25 cellular contexts compared by ENCODE assay signal in the genomic region with DNA sequence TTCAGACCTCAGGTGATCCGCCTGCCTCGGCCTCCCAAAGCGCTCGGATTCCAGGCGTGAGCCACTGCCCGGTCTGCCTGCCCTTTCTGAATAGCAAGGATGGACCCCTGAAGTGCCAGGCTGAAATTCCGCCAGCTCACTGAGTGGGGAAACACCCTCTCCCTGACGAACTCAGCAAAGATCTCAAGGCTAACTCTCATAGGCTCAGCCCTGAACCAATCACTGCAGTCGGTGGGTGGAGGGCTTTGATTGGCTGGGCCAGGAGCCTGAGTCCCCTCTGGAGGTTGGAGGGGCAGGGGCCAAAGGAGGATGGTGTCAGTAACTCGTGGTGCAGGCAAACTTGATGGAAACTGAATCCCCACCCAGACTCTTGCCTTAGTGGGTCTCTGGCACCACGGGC. TPM values are rescaled to one million over a fixed set of nuclear protein-coding genes. Genes with fewer than 3 reads are reported as not detected.
DNase-seq lines count a peak whose midpoint lies in the region; ATAC-seq, FAIRE-seq and TF ChIP-seq lines count a peak whose summit lies in the region.
"Had no signal": no experiment of that assay in that cellular context is flagged by ENCODE, and none has a peak within 500 bp of the region (broad histone marks: within the 10 kb centered on the region; RNA-seq: fewer than 3 reads in every experiment).

No MANE protein-coding gene starts in this region.

- TF ChIP-seq EP300 in SK-N-SH (IDR thresholded peaks at IDR 0.05; ENCODE audit: borderline replicate concordance in 1 of 2, low read depth in 1 of 2, low read length in 1 of 2) (no peak), K562 (IDR thresholded peaks at IDR 0.05; ENCODE audit: low read length) (no peak)

- peak; percentile 49 for FAIRE-seq in K562 (lab: Jason Lieb, UNC)
- FAIRE-seq: GM12892 had no signal

- H3K27ac ChIP-seq in SK-N-SH (ENCODE audit: low read depth in 2 of 2, low read length in 1 of 2) = no peak overlapping the region
- no peak overlapping the region for H3K27ac ChIP-seq in K562 (ENCODE audit: extremely low read depth, low read depth, low read length)
- H3K27ac ChIP-seq in osteoblast (ENCODE audit: low read depth, low read length) = no peak overlapping the region
- H3K27ac ChIP-seq: C4-2B had no signal

- no peak for TF ChIP-seq POLR2A in K562 (conservative IDR thresholded peaks at IDR 0.05)

- H3K9me1 ChIP-seq in K562 (ENCODE audit: control insufficient read depth, insufficient read depth, low read length) = peaks cover under 1% of the 10 kb centered on the region

- no TSS peak for BruUV-seq in K562 (replicated peaks; lab: Mats Ljungman, UMichigan)

- DNase-seq in SK-N-SH (peak; percentile 51), K562 (ENCODE audit: extremely low read depth in 1 of 4, low spot score in 3 of 4) (peak; percentile 25 to 74 (median 65)), osteoblast (ENCODE audit: insufficient read length, low spot score, missing footprints) (peak; percentile 73), islet precursor cell (no peak), putamen (ENCODE audit: low spot score) (no peak)
- peak; percentile 25 for DNase-seq in Jurkat, Clone E6-1 (ENCODE audit: low read depth, low spot score)
- DNase-seq: activated CD4-positive, alpha-beta T cell treated with anti-CD3 and anti-CD28 coated beads, Interleukin-2, amount 50 U/mL, for 4 hours; activated CD8-positive, alpha-beta memory T cell treated with anti-CD3 and anti-CD28 coated beads, Interleukin-2, amount 50 U/mL, for 48 hours; activated naive CD8-positive, alpha-beta T cell treated with anti-CD3 and anti-CD28 coated beads, Interleukin-2, amount 10 ng/mL, durations not matched to agents 7 days and 5 days; DMS153; effector CD8-positive, alpha-beta T cell; MV-4-11; naive thymus-derived CD8-positive, alpha-beta T cell; NCI-H2081; NCI-H446 treated with DMSO at 0.1 percent for 48 hours; T-cell had no signal

- H4K20me1 ChIP-seq in SK-N-SH (ENCODE audit: insufficient read depth) (no peaks in the 10 kb centered on the region), K562 (replicated peaks; ENCODE audit: control insufficient read depth, insufficient read depth, low read length) (0 out of 2 replicates have a peak, but pooled peaks cover 5% of the 10 kb centered on the region), osteoblast (ENCODE audit: insufficient read depth, low read length) (no peaks in the 10 kb centered on the region)

- no peaks in the 10 kb centered on the region for H3K79me2 ChIP-seq in SK-N-SH (ENCODE audit: insufficient read depth)
- H3K79me2 ChIP-seq in K562 (ENCODE audit: control insufficient read depth, insufficient read depth, low read length) = no peaks in the 10 kb centered on the region
- no peaks in the 10 kb centered on the region for H3K79me2 ChIP-seq in osteoblast (ENCODE audit: insufficient read depth, low read length)

- no peaks in the 10 kb centered on the region for H3K4me1 ChIP-seq in SK-N-SH (ENCODE audit: control insufficient read depth in 1 of 2, insufficient read depth in 2 of 2, low read depth in 1 of 2, low read length in 1 of 2)
- peaks cover 0 to 11% of the 10 kb centered on the region in 2 experiments; a peak in 2 of 5 replicates for H3K4me1 ChIP-seq in K562 (replicated peaks in 1 of 2; ENCODE audit: control insufficient read depth in 2 of 2, insufficient read depth in 2 of 2, low read length in 2 of 2)
- H3K4me1 ChIP-seq in osteoblast (ENCODE audit: insufficient read depth, low read length) = no peaks in the 10 kb centered on the region

- in situ Hi-C loops in K562 (cut with MboI) = no loop called here

- H3K4me3 ChIP-seq in SK-N-SH (ENCODE audit: low read depth in 2 of 2, low read length in 1 of 2) = no peak overlapping the region
- no peak overlapping the region for H3K4me3 ChIP-seq in Jurkat, Clone E6-1 (ENCODE audit: low read length)
- no peak overlapping the region for H3K4me3 ChIP-seq in K562
- no peak overlapping the region for H3K4me3 ChIP-seq in osteoblast (ENCODE audit: insufficient read depth, low read length)

- CTCF ChIA-PET in SK-N-SH (lab: Yijun Ruan, JAX) = interaction anchor here (2.6 kb wide), 1 partner anchor 45 kb away, joined by 8 read pairs; no protein-coding TSS in a partner anchor
- CTCF ChIA-PET in K562 (lab: Yijun Ruan, JAX; ENCODE audit: low intra/inter-chr PET ratio) = no interaction called here

- H2AFZ ChIP-seq in SK-N-SH (ENCODE audit: low read depth) = no peak overlapping the region
- no peak overlapping the region for H2AFZ ChIP-seq in K562 (ENCODE audit: low read depth, low read length)
- no peak overlapping the region for H2AFZ ChIP-seq in osteoblast (ENCODE audit: low read length)

- intact Hi-C loops in K562 (cut with micrococcal nuclease) = no loop called here

- H3K9me2 ChIP-seq in SK-N-SH = no peaks in the 10 kb centered on the region

- H3K27me3 ChIP-seq in SK-N-SH (ENCODE audit: insufficient read depth) (0 out of 2 replicates have a peak, but pooled peaks cover 5% of the 10 kb centered on the region), K562 (ENCODE audit: control insufficient read depth in 2 of 2, insufficient read depth in 2 of 2, low read length in 2 of 2) (peaks cover 5 to 36% of the 10 kb centered on the region in 2 experiments; a peak in 4 of 5 replicates), osteoblast (ENCODE audit: insufficient read depth, low read length) (peaks cover 24% of the 10 kb centered on the region)

- H3K9ac ChIP-seq in SK-N-SH (no peak overlapping the region), K562 (ENCODE audit: insufficient read depth in 1 of 2, low read depth in 2 of 2, low read length in 2 of 2) (no peak overlapping the region)

- POLR2A ChIA-PET in SK-N-SH (lab: Yijun Ruan, JAX) = no interaction called here
- POLR2A ChIA-PET in K562 (lab: Yijun Ruan, JAX) = interaction anchor here (0.5 kb wide), 1 partner anchor 29 kb away, joined by 3 read pairs; the partner anchor contains the start of gene UPF1

- H3F3A ChIP-seq in SK-N-SH (replicated peaks; ENCODE audit: insufficient read depth) = no peaks in the 10 kb centered on the region

- H3K36me3 ChIP-seq in SK-N-SH (replicated peaks in 1 of 2; ENCODE audit: control insufficient read depth in 1 of 2, insufficient read depth in 2 of 2, low read length in 1 of 2) (no peaks in the 10 kb centered on the region), K562 (ENCODE audit: control insufficient read depth, insufficient read depth, low read length) (no peaks in the 10 kb centered on the region), osteoblast (ENCODE audit: insufficient read depth, low read length) (no peaks in the 10 kb centered on the region)

- TF ChIP-seq RAD21 in SK-N-SH (IDR thresholded peaks at IDR 0.05; ENCODE audit: low read length) (no peak), K562 (CRISPR knock-in tag; conservative IDR thresholded peaks at IDR 0.05 in 1 of 2, IDR thresholded peaks at IDR 0.05 in 1 of 2) (no peak)

- 87% methylated on average over 8 of the region's 11 CpGs for WGBS in SK-N-SH (ENCODE audit: low lambda C conversion rate)
- 23% methylated on average over 9 of the region's 11 CpGs for WGBS in K562 (ENCODE audit: insufficient coverage, low coverage, missing lambda C conversion rate)

- no peak overlapping the region for H3K4me2 ChIP-seq in SK-N-SH
- no peak overlapping the region for H3K4me2 ChIP-seq in K562 (ENCODE audit: insufficient read depth, low read length)
- no peak overlapping the region for H3K4me2 ChIP-seq in osteoblast (ENCODE audit: insufficient read depth, low read length)

- ATAC-seq in SK-N-SH treated with all-trans-retinoic acid at 6 μM for 48 hours (no peak), K562 (peak; percentile 87), GM18909 (IDR thresholded peaks at IDR 0.05; ENCODE audit: poor library complexity, unreplicated experiment) (no peak)
- ATAC-seq: left lobe of liver; naive thymus-derived CD8-positive, alpha-beta T cell; Right ventricle myocardium inferior; stimulated activated effector memory CD8-positive, alpha-beta T cell treated with anti-CD3 and anti-CD28 coated beads, Interleukin-12 subunit alpha, Interleukin-12 subunit beta, amount 100 ng/mL, for 72 hours; T-cell had no signal

- H3K9me3 ChIP-seq in SK-N-SH (no peaks in the 10 kb centered on the region), K562 (replicated peaks; ENCODE audit: control insufficient read depth, insufficient read depth, low read depth, low read length) (peaks cover 3% of the 10 kb centered on the region; the same call in 1 of the 2 replicates), osteoblast (ENCODE audit: low read depth, low read length) (no peaks in the 10 kb centered on the region)

- TF ChIP-seq CTCF in SK-N-SH (IDR thresholded peaks at IDR 0.05) (no peak), K562 (IDR thresholded peaks at IDR 0.05 in 2 of 3, conservative IDR thresholded peaks at IDR 0.05 in 1 of 3; ENCODE audit: insufficient read depth in 2 of 3, low read depth in 1 of 3, low read length in 3 of 3) (no peak), osteoblast (IDR thresholded peaks at IDR 0.05; ENCODE audit: extremely low read depth, low read depth, low read length) (no peak)

RNA-seq across cellular contexts. Expression of gene COMP, which starts 11.2 kb away (rescaled TPM):
- polyA plus RNA-seq in SK-N-SH (2012; rRNA removed) (0.26 and 0.42 TPM in 2 replicates), K562 (2011; rRNA removed) (not detected in 2 replicates), K562 (2014; fragmentation: Illumina TruSeq; extraction: Trizol) (not detected in 2 replicates), K562 (2014; fragmentation: Nextera tagmentation; extraction: Ambion mirVana) (not detected), K562 (2014; rRNA removed) (not detected in 2 replicates)
- 0.15 and 0.17 TPM in 2 replicates for polyA plus RNA-seq in SK-N-SH (2012; cell fraction: cytosol; rRNA removed)
- 0.35 and 1.6 TPM in 2 replicates for polyA plus RNA-seq in SK-N-SH (2012; cell fraction: nucleus; rRNA removed)
- polyA plus RNA-seq in Jurkat, Clone E6-1 (2012; ENCODE audit: insufficient read depth, insufficient read length) = not detected
- not detected in 2 replicates for total RNA-seq in K562 (2011; cell fraction: chromatin; rRNA removed; ENCODE audit: low replicate concordance)
- not detected in 2 replicates for total RNA-seq in K562 (2011; cell fraction: nucleolus; rRNA removed)
- total RNA-seq in K562 (2011; cell fraction: nucleoplasm; rRNA removed) = not detected in 2 replicates
- total RNA-seq in K562 (2014; rRNA removed) (not detected in 2 replicates), K562 (2014; rRNA removed; fragmentation: Illumina TruSeq; extraction: Trizol) (not detected in 2 replicates), K562 (2015; rRNA removed; fragmentation: Illumina TruSeq; extraction: Trizol) (not detected in 2 replicates), K562 (2021) (0.07 TPM in 1 of 2 replicates, not detected in the other), osteoblast (12.4 and 14.8 TPM in 2 replicates)
- polyA plus RNA-seq in K562 (2011; cell fraction: cytosol; rRNA removed) = not detected in 2 replicates
- not detected in 2 replicates for polyA plus RNA-seq in K562 (2011; cell fraction: nucleus; rRNA removed)
- polyA plus RNA-seq in K562 (2012) = not detected in 2 replicates
- polyA minus RNA-seq in K562 (2011; rRNA and poly(A)+ RNA removed) = not detected in 2 replicates
- polyA minus RNA-seq in K562 (2011; cell fraction: cytosol; rRNA and poly(A)+ RNA removed) = not detected in 2 replicates
- not detected in 2 replicates for polyA minus RNA-seq in K562 (2011; cell fraction: nucleus; rRNA and poly(A)+ RNA removed)
- total RNA-seq: activated naive CD8-positive, alpha-beta T cell treated with anti-CD3 and anti-CD28 coated beads, Interleukin-2, amount 10 ng/mL, durations not matched to agents 7 days and 5 days; cerebellum; left lobe of liver; naive thymus-derived CD8-positive, alpha-beta T cell; Right ventricle myocardium inferior; T-cell had no signal
- polyA plus RNA-seq: IgD-negative memory B cell; naive thymus-derived CD8-positive, alpha-beta T cell had no signal

RNA-seq across cellular contexts. Expression of gene UPF1, which starts 29.4 kb away (rescaled TPM):
- polyA plus RNA-seq in SK-N-SH (2012; rRNA removed) = 20.3 and 33.3 TPM in 2 replicates
- 15.1 and 18.6 TPM in 2 replicates for polyA plus RNA-seq in SK-N-SH (2012; cell fraction: cytosol; rRNA removed)
- polyA plus RNA-seq in SK-N-SH (2012; cell fraction: nucleus; rRNA removed) = 79.6 and 83.0 TPM in 2 replicates
- 64.7 TPM for polyA plus RNA-seq in Jurkat, Clone E6-1 (2012; ENCODE audit: insufficient read depth, insufficient read length)
- total RNA-seq in K562 (2011; cell fraction: chromatin; rRNA removed; ENCODE audit: low replicate concordance) = 164 and 380 TPM in 2 replicates
- 194 and 199 TPM in 2 replicates for total RNA-seq in K562 (2011; cell fraction: nucleolus; rRNA removed)
- 117 and 137 TPM in 2 replicates for total RNA-seq in K562 (2011; cell fraction: nucleoplasm; rRNA removed)
- total RNA-seq in K562 (2014; rRNA removed) = 59.6 and 66.0 TPM in 2 replicates
- 24.6 and 27.9 TPM in 2 replicates for total RNA-seq in K562 (2014; rRNA removed; fragmentation: Illumina TruSeq; extraction: Trizol)
- total RNA-seq in K562 (2015; rRNA removed; fragmentation: Illumina TruSeq; extraction: Trizol) = 27.8 and 31.1 TPM in 2 replicates
- 98.8 and 103 TPM in 2 replicates for total RNA-seq in K562 (2021)
- polyA plus RNA-seq in K562 (2011; rRNA removed) = 21.5 and 44.9 TPM in 2 replicates
- polyA plus RNA-seq in K562 (2011; cell fraction: cytosol; rRNA removed) = 21.0 and 30.1 TPM in 2 replicates
- 96.8 and 126 TPM in 2 replicates for polyA plus RNA-seq in K562 (2011; cell fraction: nucleus; rRNA removed)
- 49.2 and 51.8 TPM in 2 replicates for polyA plus RNA-seq in K562 (2012)
- polyA plus RNA-seq in K562 (2014; fragmentation: Illumina TruSeq; extraction: Trizol) = 47.1 and 49.1 TPM in 2 replicates
- under 1 TPM; 0.34 to 0.71 TPM for polyA plus RNA-seq in K562 (2014; fragmentation: Nextera tagmentation; extraction: Ambion mirVana)
- polyA plus RNA-seq in K562 (2014; rRNA removed) = 36.5 and 40.7 TPM in 2 replicates
- 68.3 and 101 TPM in 2 replicates for polyA minus RNA-seq in K562 (2011; rRNA and poly(A)+ RNA removed)
- polyA minus RNA-seq in K562 (2011; cell fraction: cytosol; rRNA and poly(A)+ RNA removed) = 99.1 and 134 TPM in 2 replicates
- 61.1 and 76.9 TPM in 2 replicates for polyA minus RNA-seq in K562 (2011; cell fraction: nucleus; rRNA and poly(A)+ RNA removed)
- 36.6 and 41.0 TPM in 2 replicates for total RNA-seq in osteoblast

Comparison
In these comparisons a context has a peak if more than half of its experiments do, and no peak if none do; other contexts are left out.
1. DNase-seq: peak in SK-N-SH (single experiment), Jurkat, Clone E6-1 (single experiment), K562 (4 of 4) and osteoblast (single experiment); none in islet precursor cell (single experiment) and putamen (single experiment).
2. RNA of gene COMP, which starts 11.2 kb away (total RNA-seq): 12.4 to 14.8 TPM in osteoblast; 0.07 TPM in K562; every median in the first group is over 10 times any median in the second.